In the genomic region with DNA sequence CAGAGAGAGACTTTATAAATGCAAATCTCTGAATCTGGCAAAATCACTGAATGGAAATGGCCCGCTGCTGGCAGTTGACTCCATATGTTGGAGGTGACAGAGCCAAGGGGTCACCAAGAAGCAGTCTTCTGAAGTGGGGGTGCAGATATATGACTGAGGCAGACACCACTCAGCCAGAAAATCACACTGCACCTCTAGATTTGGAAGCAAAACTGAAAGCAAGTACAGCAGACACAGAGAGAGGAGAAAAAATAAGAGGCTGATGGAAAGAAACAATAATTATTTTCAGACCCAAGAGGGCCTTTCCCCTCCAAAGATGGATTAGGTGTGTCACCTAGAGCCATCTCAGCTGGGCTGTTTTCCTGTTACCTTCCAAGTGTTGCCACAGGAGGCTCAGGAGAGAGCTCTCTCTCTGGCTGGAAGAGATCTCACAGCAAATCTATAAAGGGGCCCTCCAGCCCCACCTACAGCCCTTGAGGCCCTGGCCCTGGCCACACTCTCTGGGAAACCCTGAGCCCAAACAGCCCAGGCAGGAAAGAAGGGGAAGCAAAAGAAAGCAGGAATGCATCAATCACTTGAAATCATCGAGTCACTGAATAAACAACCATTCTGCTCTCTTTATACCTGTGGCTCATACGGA, we compare ENCODE assay signal across 1 cellular context.
TF ChIP-seq lines count a peak whose summit lies in the region.

No MANE protein-coding gene starts in this region.

TF ChIP-seq in GM12878, 131 proteins besides CTCF, POLR2A, EP300 and RAD21 (continued from another document):
- TF ChIP-seq, protein P1, sequence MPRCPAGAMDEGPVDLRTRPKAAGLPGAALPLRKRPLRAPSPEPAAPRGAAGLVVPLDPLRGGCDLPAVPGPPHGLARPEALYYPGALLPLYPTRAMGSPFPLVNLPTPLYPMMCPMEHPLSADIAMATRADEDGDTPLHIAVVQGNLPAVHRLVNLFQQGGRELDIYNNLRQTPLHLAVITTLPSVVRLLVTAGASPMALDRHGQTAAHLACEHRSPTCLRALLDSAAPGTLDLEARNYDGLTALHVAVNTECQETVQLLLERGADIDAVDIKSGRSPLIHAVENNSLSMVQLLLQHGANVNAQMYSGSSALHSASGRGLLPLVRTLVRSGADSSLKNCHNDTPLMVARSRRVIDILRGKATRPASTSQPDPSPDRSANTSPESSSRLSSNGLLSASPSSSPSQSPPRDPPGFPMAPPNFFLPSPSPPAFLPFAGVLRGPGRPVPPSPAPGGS (IDR thresholded peaks at IDR 0.05; ENCODE audit: borderline replicate concordance, insufficient read depth, low read depth, low read length, poor library complexity, severe bottlenecking), result no peak
- TF ChIP-seq ZNF622 (IDR thresholded peaks at IDR 0.05), result no peak
- TF ChIP-seq, protein P2, sequence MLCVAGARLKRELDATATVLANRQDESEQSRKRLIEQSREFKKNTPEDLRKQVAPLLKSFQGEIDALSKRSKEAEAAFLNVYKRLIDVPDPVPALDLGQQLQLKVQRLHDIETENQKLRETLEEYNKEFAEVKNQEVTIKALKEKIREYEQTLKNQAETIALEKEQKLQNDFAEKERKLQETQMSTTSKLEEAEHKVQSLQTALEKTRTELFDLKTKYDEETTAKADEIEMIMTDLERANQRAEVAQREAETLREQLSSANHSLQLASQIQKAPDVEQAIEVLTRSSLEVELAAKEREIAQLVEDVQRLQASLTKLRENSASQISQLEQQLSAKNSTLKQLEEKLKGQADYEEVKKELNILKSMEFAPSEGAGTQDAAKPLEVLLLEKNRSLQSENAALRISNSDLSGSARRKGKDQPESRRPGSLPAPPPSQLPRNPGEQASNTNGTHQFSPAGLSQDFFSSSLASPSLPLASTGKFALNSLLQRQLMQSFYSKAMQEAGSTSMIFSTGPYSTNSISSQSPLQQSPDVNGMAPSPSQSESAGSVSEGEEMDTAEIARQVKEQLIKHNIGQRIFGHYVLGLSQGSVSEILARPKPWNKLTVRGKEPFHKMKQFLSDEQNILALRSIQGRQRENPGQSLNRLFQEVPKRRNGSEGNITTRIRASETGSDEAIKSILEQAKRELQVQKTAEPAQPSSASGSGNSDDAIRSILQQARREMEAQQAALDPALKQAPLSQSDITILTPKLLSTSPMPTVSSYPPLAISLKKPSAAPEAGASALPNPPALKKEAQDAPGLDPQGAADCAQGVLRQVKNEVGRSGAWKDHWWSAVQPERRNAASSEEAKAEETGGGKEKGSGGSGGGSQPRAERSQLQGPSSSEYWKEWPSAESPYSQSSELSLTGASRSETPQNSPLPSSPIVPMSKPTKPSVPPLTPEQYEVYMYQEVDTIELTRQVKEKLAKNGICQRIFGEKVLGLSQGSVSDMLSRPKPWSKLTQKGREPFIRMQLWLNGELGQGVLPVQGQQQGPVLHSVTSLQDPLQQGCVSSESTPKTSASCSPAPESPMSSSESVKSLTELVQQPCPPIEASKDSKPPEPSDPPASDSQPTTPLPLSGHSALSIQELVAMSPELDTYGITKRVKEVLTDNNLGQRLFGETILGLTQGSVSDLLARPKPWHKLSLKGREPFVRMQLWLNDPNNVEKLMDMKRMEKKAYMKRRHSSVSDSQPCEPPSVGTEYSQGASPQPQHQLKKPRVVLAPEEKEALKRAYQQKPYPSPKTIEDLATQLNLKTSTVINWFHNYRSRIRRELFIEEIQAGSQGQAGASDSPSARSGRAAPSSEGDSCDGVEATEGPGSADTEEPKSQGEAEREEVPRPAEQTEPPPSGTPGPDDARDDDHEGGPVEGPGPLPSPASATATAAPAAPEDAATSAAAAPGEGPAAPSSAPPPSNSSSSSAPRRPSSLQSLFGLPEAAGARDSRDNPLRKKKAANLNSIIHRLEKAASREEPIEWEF (IDR thresholded peaks at IDR 0.05; ENCODE audit: insufficient replicate concordance, low read depth, low read length), result no peak
- TF ChIP-seq ZBED1 (IDR thresholded peaks at IDR 0.05; ENCODE audit: borderline replicate concordance), result no peak
- no peak for TF ChIP-seq IRF4 (IDR thresholded peaks at IDR 0.05; ENCODE audit: low read depth, low read length)
- TF ChIP-seq, protein P3, sequence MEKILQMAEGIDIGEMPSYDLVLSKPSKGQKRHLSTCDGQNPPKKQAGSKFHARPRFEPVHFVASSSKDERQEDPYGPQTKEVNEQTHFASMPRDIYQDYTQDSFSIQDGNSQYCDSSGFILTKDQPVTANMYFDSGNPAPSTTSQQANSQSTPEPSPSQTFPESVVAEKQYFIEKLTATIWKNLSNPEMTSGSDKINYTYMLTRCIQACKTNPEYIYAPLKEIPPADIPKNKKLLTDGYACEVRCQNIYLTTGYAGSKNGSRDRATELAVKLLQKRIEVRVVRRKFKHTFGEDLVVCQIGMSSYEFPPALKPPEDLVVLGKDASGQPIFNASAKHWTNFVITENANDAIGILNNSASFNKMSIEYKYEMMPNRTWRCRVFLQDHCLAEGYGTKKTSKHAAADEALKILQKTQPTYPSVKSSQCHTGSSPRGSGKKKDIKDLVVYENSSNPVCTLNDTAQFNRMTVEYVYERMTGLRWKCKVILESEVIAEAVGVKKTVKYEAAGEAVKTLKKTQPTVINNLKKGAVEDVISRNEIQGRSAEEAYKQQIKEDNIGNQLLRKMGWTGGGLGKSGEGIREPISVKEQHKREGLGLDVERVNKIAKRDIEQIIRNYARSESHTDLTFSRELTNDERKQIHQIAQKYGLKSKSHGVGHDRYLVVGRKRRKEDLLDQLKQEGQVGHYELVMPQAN (conservative IDR thresholded peaks at IDR 0.05), result no peak
- no peak for TF ChIP-seq POU2F2 (IDR thresholded peaks at IDR 0.05; ENCODE audit: borderline replicate concordance, low read depth, low read length)
- no peak for TF ChIP-seq KAT2A (conservative IDR thresholded peaks at IDR 0.05; ENCODE audit: control insufficient read depth, low read depth, low read length)
- no peak for TF ChIP-seq SUPT20H (IDR thresholded peaks at IDR 0.05; ENCODE audit: borderline replicate concordance, control insufficient read depth, low read depth, low read length)
- no peak for TF ChIP-seq TCF12 (IDR thresholded peaks at IDR 0.05; ENCODE audit: low read depth, low read length)
- no peak for TF ChIP-seq ZNF24 (IDR thresholded peaks at IDR 0.05)
- no peak for TF ChIP-seq SPI1 (IDR thresholded peaks at IDR 0.05; ENCODE audit: borderline replicate concordance, insufficient read depth, low read depth, low read length)
- no peak for TF ChIP-seq ESRRA (IDR thresholded peaks at IDR 0.05; ENCODE audit: low read length)
- TF ChIP-seq ZNF274 (IDR thresholded peaks at IDR 0.05; ENCODE audit: insufficient read depth, insufficient read length), result no peak
